Comparison of ENCODE assay signal across 16 cellular contexts in the genomic region with DNA sequence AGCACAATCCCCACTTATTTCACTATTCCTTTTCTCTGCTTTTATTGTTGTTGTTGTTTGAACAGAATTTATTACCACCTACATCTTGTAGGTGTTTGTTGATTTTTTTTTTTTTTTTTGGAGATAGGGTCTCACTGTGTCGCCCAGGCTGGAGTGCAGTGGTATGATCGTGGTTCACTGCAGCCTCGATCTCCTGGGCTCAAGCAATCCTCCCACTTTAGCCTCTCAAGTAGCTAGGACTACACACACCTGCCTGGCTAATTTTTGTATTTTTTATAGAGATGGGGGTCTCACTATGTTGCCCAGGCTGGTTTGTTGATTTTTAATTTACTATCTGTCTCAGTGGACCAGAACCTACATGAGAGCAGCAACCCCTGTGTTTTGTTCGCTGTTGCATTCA.
"Had no signal": no experiment of that assay in that cellular context is flagged by ENCODE, and none has a peak within 500 bp of the region (broad histone marks: within the 10 kb centered on the region; RNA-seq: fewer than 3 reads in every experiment).

No MANE protein-coding gene starts in this region.

- DNase-seq: activated CD4-positive, alpha-beta memory T cell treated with anti-CD3 and anti-CD28 coated beads for 36 hours; activated CD8-positive, alpha-beta memory T cell treated with anti-CD3 and anti-CD28 coated beads, Interleukin-2, amount 10 ng/mL, durations not matched to agents 7 days and 5 days; activated effector memory CD4-positive, alpha-beta T cell treated with anti-CD3 and anti-CD28 coated beads, Interleukin-2, amount 50 U/mL, for 16 hours; activated T-cell treated with anti-CD3 and anti-CD28 coated beads, Interleukin-2, amount 50 U/mL, for 1 hour; aorta; left colon; naive B cell; T-helper 9 cell; transverse colon had no signal

- H3K9me3 ChIP-seq: gastroesophageal sphincter, transverse colon, vagina had no signal

- H3K9me3 Mint-ChIP-seq: activated CD4-positive, alpha-beta memory T cell treated with anti-CD3 and anti-CD28 coated beads for 36 hours; stimulated activated effector memory CD8-positive, alpha-beta T cell treated with anti-CD3 and anti-CD28 coated beads, Interleukin-12 subunit alpha, Interleukin-12 subunit beta, amount 100 ng/mL, for 72 hours had no signal

- ATAC-seq: activated CD4-positive, alpha-beta T cell treated with anti-CD3 and anti-CD28 coated beads for 36 hours; activated CD8-positive, alpha-beta memory T cell treated with anti-CD3 and anti-CD28 coated beads, Interleukin-2, amount 10 ng/mL, durations not matched to agents 7 days and 5 days; gastroesophageal sphincter; left colon; stimulated activated effector memory CD8-positive, alpha-beta T cell treated with anti-CD3 and anti-CD28 coated beads, Interleukin-12 subunit alpha, Interleukin-12 subunit beta, amount 100 ng/mL, for 72 hours had no signal

- H3K27ac ChIP-seq: gastroesophageal sphincter, transverse colon, vagina had no signal

- H3K4me3 Mint-ChIP-seq: activated CD4-positive, alpha-beta memory T cell treated with anti-CD3 and anti-CD28 coated beads for 36 hours; activated CD4-positive, alpha-beta T cell treated with anti-CD3 and anti-CD28 coated beads for 36 hours; activated CD8-positive, alpha-beta memory T cell treated with anti-CD3 and anti-CD28 coated beads, Interleukin-2, amount 10 ng/mL, durations not matched to agents 7 days and 5 days; stimulated activated effector memory CD8-positive, alpha-beta T cell treated with anti-CD3 and anti-CD28 coated beads, Interleukin-12 subunit alpha, Interleukin-12 subunit beta, amount 100 ng/mL, for 72 hours had no signal

- H3K4me3 ChIP-seq: gastroesophageal sphincter, lung, transverse colon, vagina had no signal

- H3K27me3 Mint-ChIP-seq: activated CD4-positive, alpha-beta T cell treated with anti-CD3 and anti-CD28 coated beads for 36 hours; activated CD8-positive, alpha-beta memory T cell treated with anti-CD3 and anti-CD28 coated beads, Interleukin-2, amount 10 ng/mL, durations not matched to agents 7 days and 5 days; naive B cell had no signal

- FAIRE-seq: bronchial epithelial cell, islet of Langerhans had no signal

- H3K27ac Mint-ChIP-seq: activated CD4-positive, alpha-beta memory T cell treated with anti-CD3 and anti-CD28 coated beads for 36 hours; activated CD4-positive, alpha-beta T cell treated with anti-CD3 and anti-CD28 coated beads for 36 hours had no signal

- H3K27me3 ChIP-seq: gastroesophageal sphincter, vagina had no signal
